ENCODE assay signal across 9 cellular contexts in genomic region chr3:27758083-27758482, GRCh38. TPM values are rescaled to one million over a fixed set of nuclear protein-coding genes. Genes with fewer than 3 reads are reported as not detected.
DNase-seq lines count a peak whose midpoint lies in the region; ATAC-seq and TF ChIP-seq lines count a peak whose summit lies in the region.
"Had no signal": no experiment of that assay in that cellular context is flagged by ENCODE, and none has a peak within 500 bp of the region (broad histone marks: within the 10 kb centered on the region; RNA-seq: fewer than 3 reads in every experiment).

No MANE protein-coding gene starts in this region.

- TF ChIP-seq CTCF in NB4 (IDR thresholded peaks at IDR 0.05; ENCODE audit: low read depth, low read length) (no peak), choroid plexus epithelial cell (conservative IDR thresholded peaks at IDR 0.05; ENCODE audit: low read depth, low read length) (no peak), gastrocnemius medialis (IDR thresholded peaks at IDR 0.05 in 4 of 5, conservative IDR thresholded peaks at IDR 0.05 in 1 of 5) (no peak), stomach (IDR thresholded peaks at IDR 0.05) (no peak)

- ATAC-seq in gastrocnemius medialis (peak; percentile 33 to 54), HG02610 (IDR thresholded peaks at IDR 0.05; ENCODE audit: unreplicated experiment) (no peak)

- H3K4me1 ChIP-seq in gastrocnemius medialis (no peaks in the 10 kb centered on the region), stomach (no peaks in the 10 kb centered on the region)

- DNase-seq in NOMO-1 treated with DMSO at 0.1 percent for 48 hours (lab: John Stamatoyannopoulos, UW; ENCODE audit: unreplicated experiment) (peak; percentile 49), NOMO-1 treated with dmso at 0.1 percent for 144 hours (lab: John Stamatoyannopoulos, UW; ENCODE audit: unreplicated experiment) (no peak), NB4 (ENCODE audit: low read depth) (peak; percentile 58), choroid plexus epithelial cell (ENCODE audit: low read depth) (peak; percentile 91), gastrocnemius medialis (peak in 1 of 2 donors; percentile 11), GDM1 (lab: John Stamatoyannopoulos, UW) (no peak), stomach (no peak)
- DNase-seq: NCI-H2029 had no signal

- H3K4me3 ChIP-seq in NB4 (ENCODE audit: low read depth, low read length) (no peak overlapping the region), choroid plexus epithelial cell (ENCODE audit: low read depth, low read length) (no peak overlapping the region), gastrocnemius medialis (no peak overlapping the region), stomach (no peak overlapping the region)

- H3K36me3 ChIP-seq in gastrocnemius medialis (no peaks in the 10 kb centered on the region), stomach (no peaks in the 10 kb centered on the region)

- no peaks in the 10 kb centered on the region for H3K27me3 ChIP-seq in gastrocnemius medialis
- no peaks in the 10 kb centered on the region for H3K27me3 ChIP-seq in stomach

- no peak for TF ChIP-seq EP300 in stomach (IDR thresholded peaks at IDR 0.05)

- H3K27ac ChIP-seq in gastrocnemius medialis, result no peak overlapping the region
- H3K27ac ChIP-seq in stomach, result no peak overlapping the region

- 80 to 94% (median 90%) methylated on average over 1 of the region's 1 CpG for WGBS in stomach, 5 donors

- TF ChIP-seq POLR2A in NB4 (IDR thresholded peaks at IDR 0.05; ENCODE audit: extremely low read depth, insufficient read length) (no peak), gastrocnemius medialis (IDR thresholded peaks at IDR 0.05) (no peak), stomach (IDR thresholded peaks at IDR 0.05) (no peak)

- in situ Hi-C loops in gastrocnemius medialis (cut with MboI; ENCODE audit: low sequenced_read_pairs in 4 of 4), result no loop called here

- intact Hi-C loops in gastrocnemius medialis (cut with DNase I; ENCODE audit: low total_unique reads), result no loop called here
- intact Hi-C loops in stomach (cut with DNase I; ENCODE audit: low total_unique reads), result no loop called here

- H3K9me3 ChIP-seq in gastrocnemius medialis (no peaks in the 10 kb centered on the region), stomach (no peaks in the 10 kb centered on the region)

RNA-seq across cellular contexts. Expression of gene EOMES, which starts 36.0 kb away (rescaled TPM):
- total RNA-seq in gastrocnemius medialis (not detected), stomach (under 1 TPM in 2 of 5 donors, not detected in 3; 0.55 to 0.58 TPM)
- polyA plus RNA-seq in stomach, result under 1 TPM in 2 of 3 donors, not detected in 1; 0.10 to 0.12 TPM

Comparison
In these comparisons a context has a peak if more than half of its experiments do, and no peak if none do; other contexts are left out.
1. DNase-seq: peak in NOMO-1 treated with DMSO at 0.1 percent for 48 hours (single experiment), NB4 (single experiment) and choroid plexus epithelial cell (single experiment); none in NOMO-1 treated with dmso at 0.1 percent for 144 hours (single experiment), GDM1 (single experiment) and stomach (single experiment).